ENCODE assay signal across 8 cellular contexts in genomic region chr11:86218125-86219081, GRCh38. TPM values are rescaled to one million over a fixed set of nuclear protein-coding genes. Genes with fewer than 3 reads are reported as not detected.
DNase-seq lines count a peak whose midpoint lies in the region; ATAC-seq and TF ChIP-seq lines count a peak whose summit lies in the region.

No MANE protein-coding gene starts in this region.

- intact Hi-C loops in activated naive CD4-positive, alpha-beta T cell treated with anti-CD3 and anti-CD28 coated beads for 36 hours (cut with micrococcal nuclease): loop anchor here (1.0 to 10.0 kb wide), 15 partner anchors 10 to 589 kb away; no protein-coding TSS in a partner anchor
- intact Hi-C loops in upper lobe of right lung (cut with DNase I): loop anchor here (10.0 kb wide), 1 partner anchor 274 kb away; no protein-coding TSS in a partner anchor

- peak overlapping the region; percentile 90 for H3K27ac Mint-ChIP-seq in activated naive CD4-positive, alpha-beta T cell treated with anti-CD3 and anti-CD28 coated beads for 36 hours

- peaks cover 5% of the 10 kb centered on the region for H3K9me3 Mint-ChIP-seq in activated naive CD4-positive, alpha-beta T cell treated with anti-CD3 and anti-CD28 coated beads for 36 hours

- H3K36me3 Mint-ChIP-seq in activated naive CD4-positive, alpha-beta T cell treated with anti-CD3 and anti-CD28 coated beads for 36 hours (ENCODE audit: low read depth): peaks cover 2% of the 10 kb centered on the region

- H3K4me3 Mint-ChIP-seq in activated naive CD4-positive, alpha-beta T cell treated with anti-CD3 and anti-CD28 coated beads for 36 hours: peak overlapping the region; percentile 14

- H3K27ac ChIP-seq in Karpas-422 (ENCODE audit: low read length) (peak overlapping the region; percentile 77), RWPE1 (no peak overlapping the region), upper lobe of right lung (no peak overlapping the region)

- POLR2A ChIA-PET in RWPE1 (lab: Yijun Ruan, JAX; ENCODE audit: low non-redundant PET): no interaction called here

- TF ChIP-seq CTCF in RWPE1 (conservative IDR thresholded peaks at IDR 0.05; ENCODE audit: low read depth) (peak; percentile 73), upper lobe of right lung (IDR thresholded peaks at IDR 0.05) (peak; percentile 92)

- H3K9me2 ChIP-seq in Karpas-422 (replicated peaks; ENCODE audit: insufficient read depth, low read length): no peaks in the 10 kb centered on the region

- peak; percentile 74 for DNase-seq in DMS53 treated with DMSO at 0.1 percent for 48 hours (lab: John Stamatoyannopoulos, UW; ENCODE audit: unreplicated experiment)
- DNase-seq in Karpas-422: peak; percentile 98
- DNase-seq in RWPE1 (ENCODE audit: low spot score): peak; percentile 71
- peak; percentile 80 for DNase-seq in activated naive CD4-positive, alpha-beta T cell treated with anti-CD3 and anti-CD28 coated beads for 36 hours
- DNase-seq in glomerular visceral epithelial cell (ENCODE audit: extremely low spot score): peak; percentile 72
- DNase-seq in pons (ENCODE audit: low spot score): peak; percentile 91
- DNase-seq in upper lobe of right lung: peak; percentile 70

- peaks cover 82% of the 10 kb centered on the region for H3K4me1 Mint-ChIP-seq in activated naive CD4-positive, alpha-beta T cell treated with anti-CD3 and anti-CD28 coated beads for 36 hours (ENCODE audit: low read depth)

- H3K9ac ChIP-seq in Karpas-422 (ENCODE audit: low read length): peak overlapping the region; percentile 58

- CTCF ChIA-PET in RWPE1 (lab: Yijun Ruan, JAX): interaction anchor here (0.6 to 1.5 kb wide), 10 partner anchors 11 to 596 kb away, joined by 3 to 5 read pairs (median 3); partner anchors contain the start of gene CCDC83
- CTCF ChIA-PET in activated naive CD4-positive, alpha-beta T cell treated with anti-CD3 and anti-CD28 coated beads for 36 hours (lab: Charles Lee): interaction anchor here (0.8 to 5.1 kb wide), 11 partner anchors 9 to 330 kb away, joined by 3 to 32 read pairs (median 4); no protein-coding TSS in a partner anchor

- H3K27me3 ChIP-seq in Karpas-422 (ENCODE audit: low read length) (no peaks in the 10 kb centered on the region), upper lobe of right lung (no peaks in the 10 kb centered on the region)

- H2AFZ ChIP-seq in Karpas-422 (ENCODE audit: low read length): peak overlapping the region; percentile 98

- H3K4me1 ChIP-seq in Karpas-422 (ENCODE audit: low read length) (peaks cover 58% of the 10 kb centered on the region), upper lobe of right lung (no peaks in the 10 kb centered on the region)

- peaks cover 3% of the 10 kb centered on the region for H3K27me3 Mint-ChIP-seq in activated naive CD4-positive, alpha-beta T cell treated with anti-CD3 and anti-CD28 coated beads for 36 hours (ENCODE audit: low read depth)

- H3K79me2 ChIP-seq in Karpas-422 (ENCODE audit: low read length): no peaks in the 10 kb centered on the region

- ATAC-seq in GM21717 (IDR thresholded peaks at IDR 0.05; ENCODE audit: unreplicated experiment) (peak; percentile 38), upper lobe of right lung (peak; percentile 94)

- H4K20me1 ChIP-seq in Karpas-422 (ENCODE audit: insufficient read depth, low read depth, low read length): no peaks in the 10 kb centered on the region

- peak overlapping the region; percentile 59 for H3K4me3 ChIP-seq in Karpas-422 (ENCODE audit: low read length)
- no peak overlapping the region for H3K4me3 ChIP-seq in upper lobe of right lung

- H3K36me3 ChIP-seq in Karpas-422 (ENCODE audit: insufficient read depth, low read length) (no peaks in the 10 kb centered on the region), upper lobe of right lung (no peaks in the 10 kb centered on the region)

- peak overlapping the region; percentile 73 for H3K4me2 ChIP-seq in Karpas-422 (ENCODE audit: low read depth, low read length, poor library complexity, severe bottlenecking)

- H3K9me3 ChIP-seq in Karpas-422 (ENCODE audit: low read length) (no peaks in the 10 kb centered on the region), upper lobe of right lung (no peaks in the 10 kb centered on the region)

RNA-seq across cellular contexts. Expression of gene EED, which starts 26.1 kb away (rescaled TPM):
- 100 and 137 TPM in 2 replicates for total RNA-seq in Karpas-422 (2014; rRNA removed; shearing (Covaris generic); ENCODE audit: low replicate concordance)
- 10 to 100 TPM; 60.4 to 61.0 TPM for total RNA-seq in activated naive CD4-positive, alpha-beta T cell treated with anti-CD3 and anti-CD28 coated beads for 36 hours
- total RNA-seq in upper lobe of right lung: 21.3 TPM
